ENCODE assay signal across 8 cellular contexts in genomic region chr15:38073278-38073930, GRCh38.
DNase-seq lines count a peak whose midpoint lies in the region; ATAC-seq, FAIRE-seq and TF ChIP-seq lines count a peak whose summit lies in the region.

No MANE protein-coding gene starts in this region.

- H3K27ac ChIP-seq in MM.1S (ENCODE audit: low read length) (peak overlapping the region; percentile 98), H1 (ENCODE audit: low read depth, low read length) (peak overlapping the region; percentile 73)

- ATAC-seq in naive B cell (ENCODE audit: low read depth in 2 of 2) (no peak), HG03108 (IDR thresholded peaks at IDR 0.05; ENCODE audit: unreplicated experiment) (no peak)

- WGBS in H1 (ENCODE audit: extremely low coverage in 1 of 2, insufficient coverage in 1 of 2, insufficient read length in 1 of 2, insufficient replicate concordance in 2 of 2, low coverage in 1 of 2, low lambda C conversion rate in 2 of 2, missing lambda C conversion rate in 1 of 2), 2 experiments, result 4% methylated on average over 14 of the region's 15 CpGs; no CpG with 5 or more reads in 1 of the 2 experiments

- POLR2A ChIA-PET in H1 (lab: Charles Lee; ENCODE audit: partially characterized antibody), result interaction anchor here (0.9 to 2.7 kb wide), 5 partner anchors 13 to 282 kb away, joined by 3 to 30 read pairs (median 5); partner anchors contain the start of gene SPRED1

- H3K4me3 Mint-ChIP-seq in naive B cell, result peak overlapping the region in 7 of 8 donors; percentile 72 to 86 (median 83)

- peak overlapping the region; percentile 43; the same call in 1 of the 2 replicates for H2BK12ac ChIP-seq in H1 (ENCODE audit: low read depth, low read length)

- H2AK5ac ChIP-seq in H1 (ENCODE audit: low read depth, low read length), result no peak overlapping the region

- H2BK15ac ChIP-seq in H1 (ENCODE audit: low read length), result no peak overlapping the region

- H2AFZ ChIP-seq in MM.1S (ENCODE audit: low read length), result peak overlapping the region; percentile 63
- H2AFZ ChIP-seq in H1 (ENCODE audit: low read length), result 0 out of 2 replicates have a peak overlapping the region, but pooled peaks have one; percentile 8

- H3K56ac ChIP-seq in H1 (replicated peaks; ENCODE audit: insufficient read length, low read depth, low read length), result no peak overlapping the region

- H4K20me1 ChIP-seq in MM.1S (ENCODE audit: insufficient read depth, low read length) (no peaks in the 10 kb centered on the region), H1 (replicated peaks in 1 of 2; ENCODE audit: control insufficient read depth in 1 of 2, insufficient read depth in 2 of 2, low read length in 2 of 2) (no peaks in the 10 kb centered on the region)

- H4K91ac ChIP-seq in H1 (replicated peaks; ENCODE audit: insufficient read length, low read length), result peak overlapping the region; percentile 38

- TF ChIP-seq EP300 in H1 (IDR thresholded peaks at IDR 0.05; ENCODE audit: borderline replicate concordance in 1 of 2, low read depth in 2 of 2, low read length in 2 of 2), result 0 out of 3 replicates have a peak, but pooled peaks of 1 of the 2 experiments have one; percentile 8

- H3K36me3 Mint-ChIP-seq in naive B cell, result no peaks in the 10 kb centered on the region

- peaks cover 29% of the 10 kb centered on the region for H3F3A ChIP-seq in MM.1S (ENCODE audit: insufficient read depth, low read length)

- CTCF ChIA-PET in H1 (lab: Charles Lee; ENCODE audit: partially characterized antibody), result interaction anchor here (0.6 to 2.1 kb wide), 5 partner anchors 11 to 619 kb away, joined by 3 to 8 read pairs (median 4); partner anchors contain the start of gene SPRED1

- H3K23me2 ChIP-seq in H1 (ENCODE audit: low read depth, low read length), result peaks cover 11% of the 10 kb centered on the region

- H3K79me2 ChIP-seq in MM.1S (ENCODE audit: low read length), result no peaks in the 10 kb centered on the region
- no peaks in the 10 kb centered on the region for H3K79me2 ChIP-seq in H1 (ENCODE audit: control insufficient read depth in 1 of 2, insufficient read depth in 2 of 2, low read length in 2 of 2)

- no peak overlapping the region for H3K14ac ChIP-seq in H1 (ENCODE audit: insufficient read length)

- no peak overlapping the region for H2BK120ac ChIP-seq in H1 (replicated peaks; ENCODE audit: low read depth, low read length)

- TF ChIP-seq POLR2A in H1 (IDR thresholded peaks at IDR 0.05; ENCODE audit: control extremely low read depth in 1 of 2, low read depth in 2 of 2, low read length in 2 of 2), result no peak

- no peaks in the 10 kb centered on the region for H3K79me1 ChIP-seq in H1 (ENCODE audit: low read depth, low read length)

- no peak overlapping the region for H2BK5ac ChIP-seq in H1 (ENCODE audit: low read depth, low read length)

- H3K27me3 ChIP-seq in MM.1S (replicated peaks; ENCODE audit: insufficient read depth, low read length) (no peaks in the 10 kb centered on the region), H1 (replicated peaks in 1 of 4; ENCODE audit: control insufficient read depth in 3 of 4, extremely low read depth in 1 of 4, insufficient read depth in 3 of 4, low read length in 3 of 4) (peaks cover 22 to 51% (median 38%) of the 10 kb centered on the region in 4 experiments)

- no peaks in the 10 kb centered on the region for H3K9me2 ChIP-seq in MM.1S (replicated peaks; ENCODE audit: insufficient read depth, low read length)

- H3K4me2 ChIP-seq in MM.1S (ENCODE audit: low read depth, low read length) (peak overlapping the region; percentile 98), H1 (ENCODE audit: insufficient read depth in 1 of 2, low read depth in 2 of 2, low read length in 2 of 2) (peak overlapping the region; percentile 75 to 100)

- H3K9me3 Mint-ChIP-seq in naive B cell, result no peaks in the 10 kb centered on the region

- no peaks in the 10 kb centered on the region for H3K36me3 ChIP-seq in MM.1S (replicated peaks; ENCODE audit: insufficient read depth, low read length)
- H3K36me3 ChIP-seq in H1 (ENCODE audit: control insufficient read depth in 2 of 4, insufficient read depth in 4 of 4, low read length in 3 of 4), result no peaks in the 10 kb centered on the region

- FAIRE-seq in H1 (lab: Jason Lieb, UNC), result no peak

- H2BK20ac ChIP-seq in H1 (ENCODE audit: low read length), result no peak overlapping the region

- H3K27me3 Mint-ChIP-seq in naive B cell, result peaks cover 0 to 32% (median 26%) of the 10 kb centered on the region in 3 donors

- H4K8ac ChIP-seq in H1 (ENCODE audit: extremely low read depth, insufficient read depth, low read length), result 0 out of 2 replicates have a peak overlapping the region, but pooled peaks have one; percentile 75

- peaks cover 18 to 35% (median 27%) of the 10 kb centered on the region in 3 donors for H3K4me1 Mint-ChIP-seq in naive B cell

- H3K4me1 ChIP-seq in MM.1S (ENCODE audit: low read length), result peaks cover 59% of the 10 kb centered on the region
- H3K4me1 ChIP-seq in H1 (replicated peaks in 1 of 4; ENCODE audit: control insufficient read depth in 3 of 4, insufficient read depth in 4 of 4, low read length in 3 of 4), result peaks cover 0 to 19% (median 11%) of the 10 kb centered on the region in 4 experiments; a peak in 5 of 7 replicates

- no peak for DNase-seq in AG10803 (ENCODE audit: low read depth)
- peak; percentile 84 for DNase-seq in MM.1S
- DNase-seq in H1 (ENCODE audit: low read depth in 1 of 2, low spot score in 2 of 2), result no peak
- DNase-seq in naive B cell, result no peak
- DNase-seq in NOMO-1 treated with dmso at 0.1 percent for 144 hours (lab: John Stamatoyannopoulos, UW; ENCODE audit: unreplicated experiment), result no peak
- no peak for DNase-seq in NCI-H774 (lab: John Stamatoyannopoulos, UW)
- no peak for DNase-seq in activated gamma-delta T cell (lab: John Stamatoyannopoulos, UW)

- H3K9me3 ChIP-seq in MM.1S (replicated peaks; ENCODE audit: insufficient read depth, low read length), result no peaks in the 10 kb centered on the region
- H3K9me3 ChIP-seq in H1 (ENCODE audit: insufficient read depth in 2 of 2, low read depth in 1 of 2, low read length in 1 of 2), result no peaks in the 10 kb centered on the region

- H3K23ac ChIP-seq in H1 (ENCODE audit: insufficient read length), result no peak overlapping the region

- no peak overlapping the region for H4K5ac ChIP-seq in H1 (ENCODE audit: insufficient read length, low read depth, low read length)

- peak overlapping the region; percentile 52 for H3K18ac ChIP-seq in H1 (ENCODE audit: extremely low read depth, low read length)

- H3K4me3 ChIP-seq in AG10803 (ENCODE audit: low read length), result peak overlapping the region; percentile 60
- peak overlapping the region; percentile 77 for H3K4me3 ChIP-seq in MM.1S (ENCODE audit: low read length)
- H3K4me3 ChIP-seq in H1 (ENCODE audit: extremely low read depth in 1 of 4, insufficient read depth in 2 of 4, low read depth in 3 of 4, low read length in 4 of 4), result peak overlapping the region; percentile 59 to 65 (median 63)

- H3K9ac ChIP-seq in MM.1S (ENCODE audit: low read length) (peak overlapping the region; percentile 94), H1 (replicated peaks in 1 of 4; ENCODE audit: extremely low read depth in 1 of 4, low read depth in 3 of 4, low read length in 3 of 4) (peak overlapping the region; percentile 69 to 84 (median 78))

- no peak overlapping the region for H3K4ac ChIP-seq in H1 (replicated peaks; ENCODE audit: insufficient read length, low read depth, low read length)

- TF ChIP-seq RAD21 in H1 (IDR thresholded peaks at IDR 0.05 in 1 of 2, conservative IDR thresholded peaks at IDR 0.05 in 1 of 2; ENCODE audit: low read depth in 2 of 2, low read length in 2 of 2), result no peak

- TF ChIP-seq CTCF in AG10803 (conservative IDR thresholded peaks at IDR 0.05; ENCODE audit: low read length) (no peak), MM.1S (IDR thresholded peaks at IDR 0.05; ENCODE audit: low read length) (no peak), H1 (IDR thresholded peaks at IDR 0.05; ENCODE audit: control extremely low read depth in 1 of 3, insufficient read depth in 1 of 3, low read depth in 1 of 3, low read length in 3 of 3) (no peak)

- H3K27ac Mint-ChIP-seq in naive B cell, result no peak overlapping the region

TF ChIP-seq in H1, 55 proteins besides CTCF, POLR2A, EP300 and RAD21:
- TF ChIP-seq CHD1 (IDR thresholded peaks at IDR 0.05; ENCODE audit: low read depth, low read length) (no peak), TEAD4 (IDR thresholded peaks at IDR 0.05; ENCODE audit: low read depth, low read length) (no peak), SIN3A (conservative IDR thresholded peaks at IDR 0.05 in 1 of 2, IDR thresholded peaks at IDR 0.05 in 1 of 2; ENCODE audit: low read depth in 1 of 2, low read length in 2 of 2) (no peak)
TF ChIP-seq in H1: peak in this region for 0.
